11 cellular contexts compared by ENCODE assay signal in genomic region chr7:158572000-158572828, GRCh38. TPM values are rescaled to one million over a fixed set of nuclear protein-coding genes. Genes with fewer than 3 reads are reported as not detected.
DNase-seq lines count a peak whose midpoint lies in the region; ATAC-seq, FAIRE-seq and TF ChIP-seq lines count a peak whose summit lies in the region.
"Had no signal": no experiment of that assay in that cellular context is flagged by ENCODE, and none has a peak within 500 bp of the region (broad histone marks: within the 10 kb centered on the region; RNA-seq: fewer than 3 reads in every experiment).

No MANE protein-coding gene starts in this region.

- ATAC-seq in Right ventricle myocardium inferior (peak; percentile 28), left ventricle myocardium superior (no peak), K562 (peak; percentile 89), GM21786 (IDR thresholded peaks at IDR 0.05; ENCODE audit: unreplicated experiment) (no peak)

- no peaks in the 10 kb centered on the region for H3K9me3 ChIP-seq in K562 (replicated peaks; ENCODE audit: control insufficient read depth, insufficient read depth, low read depth, low read length)

- TF ChIP-seq RAD21 in K562 (CRISPR knock-in tag; conservative IDR thresholded peaks at IDR 0.05 in 1 of 2, IDR thresholded peaks at IDR 0.05 in 1 of 2) = peak in 1 of 2 experiments; percentile 51; a peak in 2 of 4 replicates

- no peaks in the 10 kb centered on the region for H3K36me3 ChIP-seq in K562 (ENCODE audit: control insufficient read depth, insufficient read depth, low read length)

- H3K9me1 ChIP-seq in K562 (ENCODE audit: control insufficient read depth, insufficient read depth, low read length) = no peaks in the 10 kb centered on the region

- WGBS in K562 (ENCODE audit: insufficient coverage, low coverage, missing lambda C conversion rate) = under 1% methylated on average over 7 of the region's 7 CpGs

- H3K9ac ChIP-seq in K562 (ENCODE audit: insufficient read depth in 1 of 2, low read depth in 2 of 2, low read length in 2 of 2) = peak overlapping the region in 1 of 2 experiments; percentile 26; a peak in 1 of 4 replicates

- H3K27ac ChIP-seq in K562 (ENCODE audit: extremely low read depth, low read depth, low read length) = no peak overlapping the region
- H3K27ac ChIP-seq: C4-2B had no signal

- in situ Hi-C loops in K562 (cut with MboI) = no loop called here

- TF ChIP-seq POLR2A in K562 (conservative IDR thresholded peaks at IDR 0.05) = no peak

- TF ChIP-seq CTCF in K562 (IDR thresholded peaks at IDR 0.05 in 2 of 3, conservative IDR thresholded peaks at IDR 0.05 in 1 of 3; ENCODE audit: insufficient read depth in 2 of 3, low read depth in 1 of 3, low read length in 3 of 3) = peak; percentile 36 to 51 (median 50); a peak in 5 of 6 replicates

- POLR2A ChIA-PET in K562 (lab: Yijun Ruan, JAX) = interaction anchor here (0.7 to 0.9 kb wide), 3 partner anchors 10 to 144 kb away, joined by 3 to 4 read pairs (median 3); no protein-coding TSS in a partner anchor

- FAIRE-seq in K562 (lab: Jason Lieb, UNC) = no peak
- FAIRE-seq: GM18507 had no signal

- TF ChIP-seq EP300 in K562 (IDR thresholded peaks at IDR 0.05; ENCODE audit: low read length) = no peak

- intact Hi-C loops in Right ventricle myocardium inferior (cut with DNase I) (no loop called here), left ventricle myocardium superior (cut with micrococcal nuclease) (no loop called here), K562 (cut with micrococcal nuclease) (no loop called here)

- no peak overlapping the region for H2AFZ ChIP-seq in K562 (ENCODE audit: low read depth, low read length)

- no peak for DNase-seq in Right ventricle myocardium inferior (ENCODE audit: missing footprints)
- no peak for DNase-seq in left ventricle myocardium superior
- DNase-seq in NCI-H2171 treated with DMSO at 0.1 percent for 48 hours (lab: John Stamatoyannopoulos, UW) = peak; percentile 83
- DNase-seq in K562 (ENCODE audit: extremely low read depth in 1 of 4, low spot score in 3 of 4) = peak in 2 of 4 experiments; percentile 36 to 59
- no peak for DNase-seq in AG20443 (ENCODE audit: low spot score)
- no peak for DNase-seq in activated CD4-positive, alpha-beta T cell treated with anti-CD3 and anti-CD28 coated beads, Interleukin-2, amount 50 U/mL, for 1 hour
- DNase-seq in cerebellar nuclear complex (lab: John Stamatoyannopoulos, UW) = no peak
- DNase-seq: naive B cell had no signal

- no peaks in the 10 kb centered on the region; the same call in 1 of the 2 replicates for H4K20me1 ChIP-seq in K562 (replicated peaks; ENCODE audit: control insufficient read depth, insufficient read depth, low read length)

- no peak overlapping the region for H3K4me3 ChIP-seq in K562

- CTCF ChIA-PET in K562 (lab: Yijun Ruan, JAX; ENCODE audit: low intra/inter-chr PET ratio) = no interaction called here

- peaks cover 0 to 14% of the 10 kb centered on the region in 2 experiments; a peak in 1 of 5 replicates for H3K4me1 ChIP-seq in K562 (replicated peaks in 1 of 2; ENCODE audit: control insufficient read depth in 2 of 2, insufficient read depth in 2 of 2, low read length in 2 of 2)

- H3K79me2 ChIP-seq in K562 (ENCODE audit: control insufficient read depth, insufficient read depth, low read length) = no peaks in the 10 kb centered on the region

- no peak overlapping the region for H3K4me2 ChIP-seq in K562 (ENCODE audit: insufficient read depth, low read length)

- peaks cover 12 to 38% of the 10 kb centered on the region in 2 experiments for H3K27me3 ChIP-seq in K562 (ENCODE audit: control insufficient read depth in 2 of 2, insufficient read depth in 2 of 2, low read length in 2 of 2)

- BruUV-seq in K562 (replicated peaks; lab: Mats Ljungman, UMichigan) = no TSS peak

TF ChIP-seq in K562, 482 proteins besides CTCF, POLR2A, EP300 and RAD21:
- TF ChIP-seq ZNF785 (CRISPR knock-in tag; IDR thresholded peaks at IDR 0.05) (no peak), PTRF (tag; IDR thresholded peaks at IDR 0.05) (no peak), SMC3 (conservative IDR thresholded peaks at IDR 0.05; ENCODE audit: insufficient read depth, low read depth, low read length) (0 out of 2 replicates have a peak, but pooled peaks have one; percentile 25), DPF2 (IDR thresholded peaks at IDR 0.05) (no peak), RBM25 (IDR thresholded peaks at IDR 0.05; ENCODE audit: low read depth, low read length, severe bottlenecking) (no peak), NCOA4 (IDR thresholded peaks at IDR 0.05; ENCODE audit: partially characterized antibody) (no peak), STAG1 (CRISPR knock-in tag; IDR thresholded peaks at IDR 0.05; ENCODE audit: borderline replicate concordance) (no peak), VEZF1 (CRISPR knock-in tag; IDR thresholded peaks at IDR 0.05) (no peak), ID3 (CRISPR knock-in tag; IDR thresholded peaks at IDR 0.05) (no peak), ID3 (tag; IDR thresholded peaks at IDR 0.05) (no peak), ZKSCAN1 (IDR thresholded peaks at IDR 0.05; ENCODE audit: low read depth, low read length) (peak; percentile 80), NFIC (IDR thresholded peaks at IDR 0.05) (peak; percentile 47), PPARD (CRISPR knock-in tag; IDR thresholded peaks at IDR 0.05) (no peak)

RNA-seq across cellular contexts. Expression of gene PTPRN2, which starts 15.4 kb away (rescaled TPM):
- total RNA-seq in Right ventricle myocardium inferior (1.6 TPM), left ventricle myocardium superior (1.3 TPM), K562 (2014; rRNA removed) (not detected in 2 replicates), K562 (2014; rRNA removed; fragmentation: Illumina TruSeq; extraction: Trizol) (not detected in 2 replicates), K562 (2015; rRNA removed; fragmentation: Illumina TruSeq; extraction: Trizol) (not detected in 2 replicates), K562 (2021) (0.09 TPM in 1 of 2 replicates, not detected in the other)
- not detected in 2 replicates for total RNA-seq in K562 (2011; cell fraction: chromatin; rRNA removed; ENCODE audit: low replicate concordance)
- total RNA-seq in K562 (2011; cell fraction: nucleolus; rRNA removed) = not detected in 2 replicates
- total RNA-seq in K562 (2011; cell fraction: nucleoplasm; rRNA removed) = not detected in 2 replicates
- polyA plus RNA-seq in K562 (2011; rRNA removed) (not detected in 2 replicates), K562 (2014; fragmentation: Illumina TruSeq; extraction: Trizol) (not detected in 2 replicates), K562 (2014; fragmentation: Nextera tagmentation; extraction: Ambion mirVana) (not detected), K562 (2014; rRNA removed) (not detected in 2 replicates)
- polyA plus RNA-seq in K562 (2011; cell fraction: cytosol; rRNA removed) = not detected in 2 replicates
- not detected in 2 replicates for polyA plus RNA-seq in K562 (2011; cell fraction: nucleus; rRNA removed)
- 0.04 TPM in 1 of 2 replicates, not detected in the other for polyA plus RNA-seq in K562 (2012)
- polyA minus RNA-seq in K562 (2011; rRNA and poly(A)+ RNA removed) = not detected in 2 replicates
- polyA minus RNA-seq in K562 (2011; cell fraction: cytosol; rRNA and poly(A)+ RNA removed) = 0.73 TPM in 1 of 2 replicates, not detected in the other
- polyA minus RNA-seq in K562 (2011; cell fraction: nucleus; rRNA and poly(A)+ RNA removed) = not detected in 2 replicates

Comparison
In these comparisons a context has a peak if more than half of its experiments do, and no peak if none do; other contexts are left out.
1. ATAC-seq: peak in Right ventricle myocardium inferior (single experiment) and K562 (single experiment); none in left ventricle myocardium superior (single experiment) and GM21786 (single experiment).